ENCODE assay signal across 8 cellular contexts in the genomic region with DNA sequence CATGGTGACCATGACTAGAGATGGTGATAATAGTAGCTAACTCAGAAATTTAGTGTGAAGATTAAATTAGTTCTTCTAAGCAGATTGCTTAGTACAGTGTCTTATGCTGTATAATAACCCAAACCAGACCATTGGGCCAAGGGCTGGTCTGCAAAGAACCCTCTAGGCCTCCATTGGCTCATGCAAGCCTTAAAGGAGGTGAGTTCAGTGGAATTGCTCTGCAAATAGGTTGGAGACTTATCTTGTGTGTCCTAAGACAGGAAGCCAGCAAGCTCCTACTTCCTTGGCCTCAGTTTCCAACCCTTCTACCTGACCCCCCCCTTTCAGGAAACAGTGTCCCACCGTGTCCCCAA. TPM values are rescaled to one million over a fixed set of nuclear protein-coding genes. Genes with fewer than 3 reads are reported as not detected.
DNase-seq lines count a peak whose midpoint lies in the region; ATAC-seq and TF ChIP-seq lines count a peak whose summit lies in the region.

No MANE protein-coding gene starts in this region.

- intact Hi-C loops in sciatic nerve (cut with DNase I): no loop called here

- H3K9me3 Mint-ChIP-seq in chondrocyte (ENCODE audit: low read depth) (no peaks in the 10 kb centered on the region), nephron (no peaks in the 10 kb centered on the region)

- H3K27me3 ChIP-seq in Loucy (ENCODE audit: insufficient read depth, low read length, poor library complexity, severe bottlenecking): no peaks in the 10 kb centered on the region

- H3K36me3 Mint-ChIP-seq in chondrocyte (ENCODE audit: low read depth) (no peaks in the 10 kb centered on the region), nephron (ENCODE audit: low read depth) (no peaks in the 10 kb centered on the region)

- CTCF ChIA-PET in AG04449 (lab: Yijun Ruan, JAX): interaction anchor here (1.3 to 17.6 kb wide), 5 partner anchors 16 to 176 kb away, joined by 3 to 270 read pairs (median 6); no protein-coding TSS in a partner anchor

- H2AFZ ChIP-seq in Loucy (ENCODE audit: low read length): no peak overlapping the region

- no peaks in the 10 kb centered on the region for H3K36me3 ChIP-seq in Loucy (ENCODE audit: insufficient read depth, low read length)

- H3K9me3 ChIP-seq in Loucy (ENCODE audit: insufficient read depth, low read depth, low read length): no peaks in the 10 kb centered on the region

- H3K4me1 Mint-ChIP-seq in chondrocyte (ENCODE audit: low read depth) (peaks cover 66% of the 10 kb centered on the region), nephron (peaks cover 66% of the 10 kb centered on the region)

- H3F3A ChIP-seq in Loucy (ENCODE audit: low read depth): peaks cover 5% of the 10 kb centered on the region; the same call in 1 of the 2 replicates

- ATAC-seq in sciatic nerve: no peak

- DNase-seq in AG04449 (ENCODE audit: low read depth, low spot score) (no peak), chondrocyte (ENCODE audit: low spot score) (no peak), GM20000 (ENCODE audit: low spot score) (no peak), NOMO-1 treated with DMSO at 0.1 percent for 48 hours (lab: John Stamatoyannopoulos, UW; ENCODE audit: unreplicated experiment) (no peak), sciatic nerve (ENCODE audit: low spot score) (no peak), GM19238 (ENCODE audit: insufficient read length, low spot score) (no peak)

- H3K4me2 ChIP-seq in Loucy (ENCODE audit: low read depth, low read length, poor library complexity, severe bottlenecking): peak overlapping the region; percentile 82

- POLR2A ChIA-PET in AG04449 (lab: Yijun Ruan, JAX): interaction anchor here (1.2 to 5.4 kb wide), 2 partner anchors 11 to 45 kb away, joined by 5 to 31 read pairs; no protein-coding TSS in a partner anchor

- peak overlapping the region; percentile 99 for H3K27ac Mint-ChIP-seq in chondrocyte (ENCODE audit: unreplicated experiment)
- peak overlapping the region; percentile 92 to 99 (median 96) for H3K27ac Mint-ChIP-seq in nephron

- H3K79me2 ChIP-seq in Loucy (ENCODE audit: insufficient read depth, low read length): peaks cover 49% of the 10 kb centered on the region

- peak overlapping the region; percentile 95 for H3K9ac ChIP-seq in Loucy (ENCODE audit: low read depth, low read length, poor library complexity, severe bottlenecking)

- TF ChIP-seq CTCF in AG04449 (IDR thresholded peaks at IDR 0.05; ENCODE audit: insufficient read depth, low read length, missing control alignments): no peak
- TF ChIP-seq CTCF in Loucy (conservative IDR thresholded peaks at IDR 0.05; ENCODE audit: low read length): no peak
- TF ChIP-seq CTCF in chondrocyte (IDR thresholded peaks at IDR 0.05): no peak
- TF ChIP-seq CTCF in nephron (IDR thresholded peaks at IDR 0.05; ENCODE audit: unreplicated experiment in 3 of 3): no peak
- TF ChIP-seq CTCF in GM20000 (IDR thresholded peaks at IDR 0.05; ENCODE audit: extremely low read depth, missing control alignments): no peak

- H3K27me3 Mint-ChIP-seq in chondrocyte (ENCODE audit: low read depth) (no peaks in the 10 kb centered on the region), nephron (ENCODE audit: low read depth) (no peaks in the 10 kb centered on the region)

- peaks cover 65% of the 10 kb centered on the region for H3K4me1 ChIP-seq in Loucy (ENCODE audit: insufficient read depth, low read length, poor library complexity, severe bottlenecking)

- peak overlapping the region; percentile 8; the same call in 1 of the 2 replicates for H3K4me3 ChIP-seq in AG04449 (ENCODE audit: low read depth, low read length)
- peak overlapping the region; percentile 88 for H3K4me3 ChIP-seq in Loucy (ENCODE audit: low read length, poor library complexity, severe bottlenecking)

- H3K4me3 Mint-ChIP-seq in chondrocyte (ENCODE audit: unreplicated experiment): peak overlapping the region; percentile 58
- peak overlapping the region; percentile 94 to 97 (median 95) for H3K4me3 Mint-ChIP-seq in nephron

- H4K20me1 ChIP-seq in Loucy (ENCODE audit: insufficient read depth, low read length, poor library complexity, severe bottlenecking): peaks cover 28% of the 10 kb centered on the region

- no peaks in the 10 kb centered on the region for H3K9me2 ChIP-seq in Loucy (replicated peaks; ENCODE audit: low read depth, low read length)

RNA-seq across cellular contexts. Expression of a gene that starts 1.8 kb away (rescaled TPM):
- total RNA-seq in chondrocyte: 42.3 to 64.7 TPM (median 62.0 TPM) in 3 replicates
- 66.8 TPM for total RNA-seq in sciatic nerve
